8 cellular contexts compared by ENCODE assay signal in genomic region chr6:36985963-36986703, GRCh38. TPM values are rescaled to one million over a fixed set of nuclear protein-coding genes. Genes with fewer than 3 reads are reported as not detected.
DNase-seq lines count a peak whose midpoint lies in the region; ATAC-seq and TF ChIP-seq lines count a peak whose summit lies in the region.

Gene MTCH1 (minus strand): TSS chr6:36986196. CDS start chr6:36986173, 23 bp downstream.

- no TSS peak for BruUV-seq in Calu3 (replicated peaks; lab: Mats Ljungman, UMichigan)

- peak within 1 kb of the TSS; percentile 85 for H3K27ac Mint-ChIP-seq in Calu3 (ENCODE audit: unreplicated experiment)

- H3K27ac ChIP-seq in OCI-LY1 (ENCODE audit: low read depth, low read length, poor library complexity, severe bottlenecking), result no peak within 1 kb of the TSS

- peak within 1 kb of the TSS; percentile 83 for H3K4me2 ChIP-seq in OCI-LY1 (ENCODE audit: low read length)

- H3K4me3 ChIP-seq in OCI-LY1 (ENCODE audit: low read depth, low read length, poor library complexity, severe bottlenecking) (peak within 1 kb of the TSS; percentile 90), mucosa of descending colon (peak within 1 kb of the TSS; percentile 99)

- H3K9me3 ChIP-seq in OCI-LY1 (ENCODE audit: low read length) (no peaks in the 10 kb centered on the region), mucosa of descending colon (no peaks in the 10 kb centered on the region)

- intact Hi-C loops in Calu3 (cut with micrococcal nuclease; ENCODE audit: unreplicated experiment), result loop anchor here (10.0 kb wide), 1 partner anchor 71 kb away; no protein-coding TSS in a partner anchor
- intact Hi-C loops in mucosa of descending colon (cut with DNase I, micrococcal nuclease), result loop anchor here in 1 of 2 donors (10.0 kb wide), 1 partner anchor 101 kb away; the partner anchor contains the start of gene C6orf89

- no peaks in the 10 kb centered on the region for H3K9me3 Mint-ChIP-seq in Calu3 (ENCODE audit: low read depth, unreplicated experiment)

- peaks cover 27% of the 10 kb centered on the region for H3K4me1 Mint-ChIP-seq in Calu3 (ENCODE audit: low read depth, unreplicated experiment)

- no peaks in the 10 kb centered on the region for H4K20me1 ChIP-seq in OCI-LY1 (ENCODE audit: insufficient read depth, low read length)

- H2AFZ ChIP-seq in OCI-LY1 (ENCODE audit: low read length), result peak within 1 kb of the TSS; percentile 13; the same call in 1 of the 2 replicates

- no peak for TF ChIP-seq CTCF in Calu3 (IDR thresholded peaks at IDR 0.05; ENCODE audit: unreplicated experiment)
- TF ChIP-seq CTCF in OCI-LY1 (IDR thresholded peaks at IDR 0.05; ENCODE audit: low read length), result no peak
- no peak for TF ChIP-seq CTCF in mucosa of descending colon (IDR thresholded peaks at IDR 0.05)

- H3K79me2 ChIP-seq in OCI-LY1 (ENCODE audit: insufficient read depth, low read length), result peaks cover 33% of the 10 kb centered on the region

- peaks cover 42% of the 10 kb centered on the region for H3K4me1 ChIP-seq in OCI-LY1 (ENCODE audit: insufficient read depth, low read length, severe bottlenecking)
- H3K4me1 ChIP-seq in mucosa of descending colon (ENCODE audit: low read depth), result peaks cover 23% of the 10 kb centered on the region

- CTCF ChIA-PET in Calu3 (lab: Charles Lee), result interaction anchor here (0.6 to 1.5 kb wide), 4 partner anchors 32 to 194 kb away, joined by 4 to 14 read pairs (median 8); partner anchors contain the start of gene C6orf89

- DNase-seq in Calu3 (peak; percentile 95), HUDEP-2 (lab: John Stamatoyannopoulos, UW; ENCODE audit: unreplicated experiment in 76 of 76) (peak in 75 of 76 experiments; percentile 45 to 97 (median 86)), activated T-cell treated with anti-CD3 and anti-CD28 coated beads for 1 hour (ENCODE audit: low read depth) (peak; percentile 83), epidermal melanocyte (ENCODE audit: insufficient read length, low spot score) (peak; percentile 90), mucosa of descending colon (peak; percentile 89 to 94 (median 92))
- peak; percentile 61 to 71 for DNase-seq in stimulated activated CD8-positive, alpha-beta memory T cell treated with anti-CD3 and anti-CD28 coated beads, Interleukin-4, amount 100 ng/mL, for 1 hour (ENCODE audit: low read depth in 2 of 2, low spot score in 1 of 2)

- no peaks in the 10 kb centered on the region for H3K27me3 ChIP-seq in OCI-LY1 (ENCODE audit: insufficient read depth, low read length)

- H3F3A ChIP-seq in OCI-LY1 (ENCODE audit: insufficient read depth, low read length), result no peaks in the 10 kb centered on the region

- ATAC-seq in GM21390 (IDR thresholded peaks at IDR 0.05; ENCODE audit: unreplicated experiment), result peak; percentile 80
- ATAC-seq in mucosa of descending colon, result peak; percentile 97

- H3K36me3 ChIP-seq in OCI-LY1 (ENCODE audit: insufficient read depth, low read length), result no peaks in the 10 kb centered on the region
- H3K36me3 ChIP-seq in mucosa of descending colon (ENCODE audit: low read depth), result no peaks in the 10 kb centered on the region

- H3K9ac ChIP-seq in OCI-LY1 (ENCODE audit: low read length), result peak within 1 kb of the TSS; percentile 92

- H3K27me3 Mint-ChIP-seq in Calu3 (ENCODE audit: unreplicated experiment), result peaks cover 9% of the 10 kb centered on the region

- H3K9me2 ChIP-seq in OCI-LY1 (ENCODE audit: low read depth, low read length), result no peaks in the 10 kb centered on the region

- no peaks in the 10 kb centered on the region for H3K36me3 Mint-ChIP-seq in Calu3 (ENCODE audit: insufficient read depth, unreplicated experiment)

- H3K4me3 Mint-ChIP-seq in Calu3 (ENCODE audit: low read depth, unreplicated experiment), result no peak within 1 kb of the TSS

RNA-seq across cellular contexts. Expression of gene MTCH1, which starts in this region (rescaled TPM):
- total RNA-seq in Calu3 (2022) (288 and 291 TPM in 2 replicates), mucosa of descending colon (100 to 1,000 TPM; 153 to 186 (median 157) TPM)
